In genomic region chr2:25074826-25075225, GRCh38 we compare ENCODE assay signal across 26 cellular contexts. TPM values are rescaled to one million over a fixed set of nuclear protein-coding genes. Genes with fewer than 3 reads are reported as not detected.
A peak's percentile ranks its signal among the peaks of the same experiment; 100 is the strongest.
DNase-seq lines count a peak whose midpoint lies in the region; ATAC-seq, FAIRE-seq and TF ChIP-seq lines count a peak whose summit lies in the region.
"Had no signal": no experiment of that assay in that cellular context is flagged by ENCODE, and none has a peak within 500 bp of the region (broad histone marks: within the 10 kb centered on the region; RNA-seq: fewer than 3 reads in every experiment).

No MANE protein-coding gene starts in this region.

- DNase-seq in GM12878 (ENCODE audit: low read depth, low spot score) (no peak), NCI-H345 treated with DMSO at 0.1 percent for 48 hours (lab: John Stamatoyannopoulos, UW; ENCODE audit: unreplicated experiment) (no peak), LoVo (ENCODE audit: low spot score) (no peak), NCI-H187 treated with DMSO at 0.1 percent for 48 hours (lab: John Stamatoyannopoulos, UW) (no peak)
- DNase-seq: 8988T; ACHN; BE2C; C1 segment of cervical spinal cord; CD4-positive, alpha-beta memory T cell; CD4-positive, CD25-positive, alpha-beta regulatory T cell; CD8-positive, alpha-beta memory T cell; COR-L47; DMS 273 treated with DMSO at 0.1 percent for 48 hours; DMS153; DMS53; DMS79; DND-41; GF-D8 had no signal

- H4K20me1 ChIP-seq in DOHH2 (ENCODE audit: control insufficient read depth, insufficient read depth, low read depth, low read length) (no peaks in the 10 kb centered on the region), GM12878 (ENCODE audit: control insufficient read depth, insufficient read depth) (no peaks in the 10 kb centered on the region)
- H4K20me1 ChIP-seq: BLaER1 had no signal

- TF ChIP-seq CTCF in DOHH2 (IDR thresholded peaks at IDR 0.05; ENCODE audit: low read depth, low read length, poor library complexity, severe bottlenecking) (no peak), HEK293 (tag by site-specific recombination; IDR thresholded peaks at IDR 0.05) (no peak), GM12878 (IDR thresholded peaks at IDR 0.05 in 2 of 3, conservative IDR thresholded peaks at IDR 0.05 in 1 of 3; ENCODE audit: control insufficient read depth in 2 of 3, extremely low read depth in 1 of 3, insufficient read depth in 1 of 3, low read depth in 3 of 3, low read length in 3 of 3) (no peak)

- H3K36me3 ChIP-seq in DOHH2 (ENCODE audit: control insufficient read depth, low read length) (no peaks in the 10 kb centered on the region), HEK293 (ENCODE audit: control insufficient read depth in 2 of 2, insufficient read depth in 1 of 2, low read length in 2 of 2) (no peaks in the 10 kb centered on the region), GM12878 (ENCODE audit: control insufficient read depth in 2 of 2, insufficient read depth in 2 of 2, low read length in 1 of 2) (no peaks in the 10 kb centered on the region)
- H3K36me3 ChIP-seq: BE2C, BLaER1 had no signal

- FAIRE-seq in GM12878 (lab: Jason Lieb, UNC), result no peak
- FAIRE-seq: A204.1, G401.6, GM12892, GM18507 had no signal

- no peaks in the 10 kb centered on the region for H3K79me2 ChIP-seq in DOHH2 (ENCODE audit: control insufficient read depth, low read length)
- H3K79me2 ChIP-seq in GM12878 (ENCODE audit: control insufficient read depth, insufficient read depth, low read length), result no peaks in the 10 kb centered on the region

- SMC1A ChIA-PET in GM12878 (lab: Charles Lee; ENCODE audit: uncharacterized antibody, unreplicated experiment), result no interaction called here

- POLR2A ChIA-PET in HEK293 (lab: Yijun Ruan, JAX), result no interaction called here
- POLR2A ChIA-PET in GM12878 (lab: Charles Lee), result no interaction called here

- H3K4me3 ChIP-seq in DOHH2 (ENCODE audit: low read length), result peak overlapping the region; percentile 11; the same call in 1 of the 2 replicates
- H3K4me3 ChIP-seq in HEK293 (ENCODE audit: low read depth, low read length), result no peak overlapping the region
- H3K4me3 ChIP-seq in GM12878, result no peak overlapping the region
- H3K4me3 ChIP-seq: BLaER1 had no signal

- RAD21 ChIA-PET in GM12878 (lab: Charles Lee; ENCODE audit: unreplicated experiment), result no interaction called here

- peaks cover 23% of the 10 kb centered on the region for H3K27me3 ChIP-seq in DOHH2 (ENCODE audit: control insufficient read depth, low read length)
- H3K27me3 ChIP-seq in GM12878 (replicated peaks in 1 of 2; ENCODE audit: control insufficient read depth in 2 of 2, insufficient read depth in 2 of 2, low read length in 1 of 2), result 0 out of 4 replicates have a peak, but pooled peaks cover 0 to 2% of the 10 kb centered on the region in 2 experiments
- H3K27me3 ChIP-seq: BE2C, BLaER1 had no signal

- H3K9ac ChIP-seq in GM12878 (ENCODE audit: control insufficient read depth, insufficient read depth, low read length), result no peak overlapping the region; the same call in 1 of the 2 replicates
- H3K9ac ChIP-seq: BLaER1 had no signal

- H3K9me3 ChIP-seq in DOHH2 (ENCODE audit: control insufficient read depth, insufficient read depth, low read length) (no peaks in the 10 kb centered on the region), HEK293 (ENCODE audit: control insufficient read depth, insufficient read depth, low read depth, low read length) (no peaks in the 10 kb centered on the region), GM12878 (replicated peaks; ENCODE audit: control insufficient read depth, insufficient read depth, low read length) (no peaks in the 10 kb centered on the region)
- H3K9me3 ChIP-seq: BE2C, BLaER1 had no signal

- no peak overlapping the region for H3K27ac ChIP-seq in DOHH2 (ENCODE audit: low read depth, low read length)
- no peak overlapping the region for H3K27ac ChIP-seq in HEK293 (ENCODE audit: extremely low read depth, low read depth, low read length)
- no peak overlapping the region for H3K27ac ChIP-seq in GM12878 (ENCODE audit: control insufficient read depth, insufficient read depth)
- H3K27ac ChIP-seq: BLaER1 had no signal

- no peaks in the 10 kb centered on the region for H3F3A ChIP-seq in DOHH2 (ENCODE audit: control insufficient read depth, insufficient read depth)

- H3K9me2 ChIP-seq in DOHH2 (replicated peaks; ENCODE audit: control insufficient read depth, low read length), result no peaks in the 10 kb centered on the region

- peak overlapping the region; percentile 63 for H2AFZ ChIP-seq in GM12878 (ENCODE audit: control insufficient read depth, low read depth, low read length)

- CTCF ChIA-PET in HEK293 (lab: Yijun Ruan, JAX) (no interaction called here), GM12878 (lab: Yijun Ruan, JAX) (no interaction called here)

- no peak for TF ChIP-seq RAD21 in GM12878 (IDR thresholded peaks at IDR 0.05; ENCODE audit: insufficient read depth, low read depth, low read length)

- 94% methylated on average over 3 of the region's 3 CpGs for WGBS in GM12878 (ENCODE audit: insufficient coverage, insufficient replicate concordance, low lambda C conversion rate, missing lambda C conversion rate)

- H3K4me2 ChIP-seq in DOHH2 (ENCODE audit: low read length) (peak overlapping the region; percentile 37), GM12878 (ENCODE audit: control insufficient read depth, insufficient read depth) (peak overlapping the region; percentile 30; the same call in 1 of the 2 replicates)
- H3K4me2 ChIP-seq: BLaER1 had no signal

- no peak for TF ChIP-seq EP300 in GM12878 (IDR thresholded peaks at IDR 0.05; ENCODE audit: borderline replicate concordance in 1 of 2, control insufficient read depth in 1 of 2, low read depth in 2 of 2, low read length in 2 of 2)

- intact Hi-C loops in GM12878 (cut with micrococcal nuclease; ENCODE audit: unreplicated experiment), result no loop called here

- BruUV-seq in GM12878 (replicated peaks; lab: Mats Ljungman, UMichigan), result no TSS peak

- in situ Hi-C loops in GM12878 (cut with MboI), result no loop called here

- no peak for ATAC-seq in GM12878

- no peak for TF ChIP-seq POLR2A in GM12878 (IDR thresholded peaks at IDR 0.05; ENCODE audit: low read depth, low read length)

- peaks cover 10% of the 10 kb centered on the region for H3K4me1 ChIP-seq in DOHH2 (ENCODE audit: control insufficient read depth, low read length)
- H3K4me1 ChIP-seq in HEK293 (ENCODE audit: control insufficient read depth, insufficient read depth, low read length), result peaks cover 21% of the 10 kb centered on the region
- H3K4me1 ChIP-seq in GM12878 (ENCODE audit: control insufficient read depth, insufficient read depth, low read length), result peaks cover 8% of the 10 kb centered on the region

TF ChIP-seq in HEK293, 187 proteins besides CTCF, POLR2A, EP300 and RAD21 (continues in another document):
- peak; percentile 99 for TF ChIP-seq ZNF529 (tag by site-specific recombination; IDR thresholded peaks at IDR 0.05; ENCODE audit: insufficient replicate concordance)
- no peak for TF ChIP-seq HOXA7 (CRISPR knock-in tag; IDR thresholded peaks at IDR 0.05; ENCODE audit: borderline replicate concordance)
- TF ChIP-seq ZNF776 (tag by site-specific recombination; IDR thresholded peaks at IDR 0.05; ENCODE audit: borderline replicate concordance), result no peak

TF ChIP-seq in GM12878, 131 proteins besides CTCF, POLR2A, EP300 and RAD21:
- TF ChIP-seq HCFC1 (IDR thresholded peaks at IDR 0.05; ENCODE audit: low read length) (no peak), TCF7 (IDR thresholded peaks at IDR 0.05; ENCODE audit: borderline replicate concordance) (no peak), JUND (IDR thresholded peaks at IDR 0.05; ENCODE audit: low read depth, low read length) (no peak), MAX (IDR thresholded peaks at IDR 0.05; ENCODE audit: low read depth, low read length) (no peak), ZBED1 (IDR thresholded peaks at IDR 0.05; ENCODE audit: borderline replicate concordance) (no peak), PML (IDR thresholded peaks at IDR 0.05; ENCODE audit: low read length) (no peak), KAT2A (conservative IDR thresholded peaks at IDR 0.05; ENCODE audit: control insufficient read depth, low read depth, low read length) (no peak), TCF3 (IDR thresholded peaks at IDR 0.05; ENCODE audit: borderline replicate concordance, insufficient read depth, low read depth, low read length) (no peak), LARP7 (IDR thresholded peaks at IDR 0.05) (no peak), HDAC2 (IDR thresholded peaks at IDR 0.05) (no peak), STAT1 (conservative IDR thresholded peaks at IDR 0.05) (no peak), EZH2 (IDR thresholded peaks at IDR 0.05; ENCODE audit: borderline replicate concordance, control insufficient read depth, low read depth, low read length) (no peak), RB1 (IDR thresholded peaks at IDR 0.05; ENCODE audit: borderline replicate concordance) (no peak), POLR2AphosphoS2 (IDR thresholded peaks at IDR 0.05; ENCODE audit: low read depth, low read length) (no peak), RFX5 (IDR thresholded peaks at IDR 0.05; ENCODE audit: low read depth, low read length) (no peak), CBX3 (IDR thresholded peaks at IDR 0.05; ENCODE audit: borderline replicate concordance, low read depth) (no peak)

RNA-seq across cellular contexts. Expression of gene EFR3B, which starts 33.0 kb away (rescaled TPM):
- 0.29 and 0.44 TPM in 2 replicates for total RNA-seq in GM12878 (2013; cell fraction: nucleolus; rRNA removed)
- total RNA-seq in GM12878 (2014; rRNA removed), result 1.7 and 1.9 TPM in 2 replicates
- total RNA-seq in GM12878 (2014; rRNA removed; fragmentation: Illumina TruSeq; extraction: Trizol), result 1.7 and 1.8 TPM in 2 replicates
- total RNA-seq in GM12878 (2021), result 3.5 and 3.9 TPM in 2 replicates
- polyA plus RNA-seq in GM12878 (2011; ENCODE audit: low read depth), result 2.0 TPM
- polyA plus RNA-seq in GM12878 (2011; rRNA removed), result 0.06 and 0.12 TPM in 2 replicates
- 0.10 and 0.12 TPM in 2 replicates for polyA plus RNA-seq in GM12878 (2011; cell fraction: cytosol; rRNA removed)
- 0.21 and 0.22 TPM in 2 replicates for polyA plus RNA-seq in GM12878 (2011; cell fraction: nucleus; rRNA removed)
- 3.3 and 3.5 TPM in 2 replicates for polyA plus RNA-seq in GM12878 (2012)
- 1.2 and 1.9 TPM in 2 replicates for polyA plus RNA-seq in GM12878 (2014; fragmentation: Illumina TruSeq; extraction: Trizol)
- under 1 TPM; 0.43 to 0.44 TPM for polyA plus RNA-seq in GM12878 (2014; fragmentation: Nextera tagmentation; extraction: Ambion mirVana)
- polyA plus RNA-seq in GM12878 (2014; rRNA removed), result 2.1 TPM in 2 replicates
- polyA plus RNA-seq in GM12878 (2016; fragmentation: Nextera tagmentation; extraction: Ambion mirVana), result 1 to 10 TPM; 1.7 to 2.0 TPM
- 0.46 and 0.80 TPM in 2 replicates for polyA minus RNA-seq in GM12878 (2011; rRNA and poly(A)+ RNA removed)
- polyA minus RNA-seq in GM12878 (2011; cell fraction: cytosol; rRNA and poly(A)+ RNA removed), result 0.31 TPM in 1 of 2 replicates, not detected in the other
- 0.24 and 0.29 TPM in 2 replicates for polyA minus RNA-seq in GM12878 (2011; cell fraction: nucleus; rRNA and poly(A)+ RNA removed)
- polyA plus RNA-seq: CD14-positive monocyte had no signal
